25 cellular contexts compared by ENCODE assay signal in genomic region chr7:149166142-149166541, GRCh38.
"Had no signal": no experiment of that assay in that cellular context is flagged by ENCODE, and none has a peak within 500 bp of the region (broad histone marks: within the 10 kb centered on the region; RNA-seq: fewer than 3 reads in every experiment).

No MANE protein-coding gene starts in this region.

- H3K4me1 Mint-ChIP-seq: endodermal cell, memory B cell, mesothelial cell of epicardium had no signal

- H3K36me3 ChIP-seq: neural progenitor cell had no signal

- H3K27ac Mint-ChIP-seq: endodermal cell, memory B cell, mesothelial cell of epicardium, neural progenitor cell had no signal

- H3K9me3 ChIP-seq: heart left ventricle, left ventricle myocardium inferior, lower lobe of right lung, ovary, right atrium auricular region, sigmoid colon, stomach, thoracic aorta, transverse colon had no signal

- H3K27me3 ChIP-seq: heart left ventricle, neural progenitor cell, ovary, right atrium auricular region, sigmoid colon, stomach, transverse colon had no signal

- H3K4me1 ChIP-seq: neural progenitor cell, right atrium auricular region, sigmoid colon, stomach, transverse colon had no signal

- DNase-seq: effector CD4-positive, alpha-beta T cell; endodermal cell; foreskin melanocyte; heart left ventricle; hippocampal formation; islet precursor cell; left ventricle myocardium inferior; lower lobe of right lung; nucleus accumbens; ovary; sigmoid colon; stimulated activated CD4-positive, alpha-beta T cell treated with anti-CD3 and anti-CD28 coated beads, Interleukin-2, amount 100 ng/mL, for 24 hours; stimulated activated CD4-positive, alpha-beta T cell treated with anti-CD3 and anti-CD28 coated beads, Interleukin-4, amount 100 ng/mL, for 4 hours; stimulated activated naive CD4-positive, alpha-beta T cell; stomach; substantia nigra; transverse colon had no signal

- H3K27ac ChIP-seq: coronary artery, heart left ventricle, left ventricle myocardium inferior, lower lobe of right lung, neural progenitor cell, ovary, right atrium auricular region, sigmoid colon, stomach, thoracic aorta, transverse colon had no signal

- H3K9me3 Mint-ChIP-seq: endodermal cell; memory B cell; mesothelial cell of epicardium; natural killer cell treated with Interleukin-12 subunit alpha and Interleukin-12 subunit beta and Interleukin-15 and Interleukin-18, amount 100 ng/mL, for 72 hours; neural progenitor cell had no signal

- H3K4me3 ChIP-seq: coronary artery, heart left ventricle, left ventricle myocardium inferior, lower lobe of right lung, neural progenitor cell, ovary, right atrium auricular region, sigmoid colon, skin epidermis, stomach, thoracic aorta, transverse colon had no signal

- H3K36me3 Mint-ChIP-seq: natural killer cell treated with Interleukin-12 subunit alpha and Interleukin-12 subunit beta and Interleukin-15 and Interleukin-18, amount 100 ng/mL, for 72 hours had no signal

- H3K27me3 Mint-ChIP-seq: memory B cell; natural killer cell treated with Interleukin-12 subunit alpha and Interleukin-12 subunit beta and Interleukin-15 and Interleukin-18, amount 100 ng/mL, for 72 hours had no signal

- ATAC-seq: heart left ventricle, lower lobe of right lung had no signal

- H3K4me3 Mint-ChIP-seq: endodermal cell; memory B cell; mesothelial cell of epicardium; natural killer cell treated with Interleukin-12 subunit alpha and Interleukin-12 subunit beta and Interleukin-15 and Interleukin-18, amount 100 ng/mL, for 72 hours; neural progenitor cell had no signal
